ENCODE assay signal across 8 cellular contexts in the genomic region with DNA sequence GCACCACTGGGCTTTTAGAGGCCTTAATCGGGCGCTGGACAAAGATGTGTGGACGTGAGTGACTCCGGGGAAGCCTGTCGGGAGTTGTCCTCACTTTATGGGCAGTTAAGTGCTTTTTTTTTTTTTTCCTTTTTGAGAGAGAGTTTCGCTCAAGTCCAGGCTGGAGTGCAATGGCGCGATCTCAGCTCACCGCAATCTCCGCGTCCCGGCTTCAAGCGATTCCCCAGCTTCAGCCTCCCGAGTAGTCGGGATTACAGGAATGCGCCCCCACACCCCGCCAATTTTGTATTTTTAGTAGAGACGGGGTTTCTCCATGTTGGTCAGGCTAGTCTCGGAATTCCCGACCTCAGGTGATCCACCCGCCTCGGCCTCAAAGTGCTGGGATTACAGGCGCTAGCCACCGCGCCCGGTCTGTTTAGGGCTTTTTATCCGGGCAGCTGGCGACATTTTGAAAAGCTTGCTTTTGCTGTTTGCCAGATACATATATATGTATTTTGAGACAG. TPM values are rescaled to one million over a fixed set of nuclear protein-coding genes. Genes with fewer than 3 reads are reported as not detected.
DNase-seq lines count a peak whose midpoint lies in the region; ATAC-seq lines count a peak whose summit lies in the region.

No MANE protein-coding gene starts in this region.

- H3K4me3 Mint-ChIP-seq in activated CD4-positive, alpha-beta memory T cell treated with anti-CD3 and anti-CD28 coated beads for 36 hours: peak overlapping the region; percentile 89

- H3K27ac Mint-ChIP-seq in activated CD4-positive, alpha-beta memory T cell treated with anti-CD3 and anti-CD28 coated beads for 36 hours: no peak overlapping the region

- no peak overlapping the region for H3K27ac ChIP-seq in right cardiac atrium (ENCODE audit: low read length)
- no peak overlapping the region for H3K27ac ChIP-seq in skeletal muscle tissue (ENCODE audit: low read depth, low read length)

- H3K4me1 ChIP-seq in right cardiac atrium (ENCODE audit: control insufficient read depth, insufficient read depth, low read length) (no peaks in the 10 kb centered on the region), skeletal muscle tissue (ENCODE audit: control insufficient read depth in 3 of 3, insufficient read depth in 3 of 3, low read length in 3 of 3) (peaks cover 2 to 9% (median 5%) of the 10 kb centered on the region in 3 donors)

- H3K9me3 ChIP-seq in right cardiac atrium (ENCODE audit: control insufficient read depth, low read length) (no peaks in the 10 kb centered on the region), skeletal muscle tissue (ENCODE audit: control insufficient read depth in 3 of 3, low read length in 3 of 3) (no peaks in the 10 kb centered on the region)

- POLR2A ChIA-PET in activated CD4-positive, alpha-beta memory T cell treated with anti-CD3 and anti-CD28 coated beads for 36 hours (lab: Charles Lee): interaction anchor here (0.6 to 1.3 kb wide), 2 partner anchors 122 to 250 kb away, joined by 3 to 4 read pairs; a partner anchor contains a TSS

- peaks cover 22% of the 10 kb centered on the region for H3K4me1 Mint-ChIP-seq in activated CD4-positive, alpha-beta memory T cell treated with anti-CD3 and anti-CD28 coated beads for 36 hours (ENCODE audit: low read depth)

- H3K9me3 Mint-ChIP-seq in activated CD4-positive, alpha-beta memory T cell treated with anti-CD3 and anti-CD28 coated beads for 36 hours: no peaks in the 10 kb centered on the region

- peak overlapping the region; percentile 100 for H3K4me3 ChIP-seq in H7 (ENCODE audit: insufficient read depth, low read depth, low read length)
- H3K4me3 ChIP-seq in right cardiac atrium (ENCODE audit: low read length): peak overlapping the region; percentile 88
- peak overlapping the region; percentile 54 to 81 (median 68) for H3K4me3 ChIP-seq in skeletal muscle tissue (ENCODE audit: low read length in 3 of 3)

- H3K36me3 ChIP-seq in H7 (replicated peaks; ENCODE audit: control insufficient read depth, insufficient read depth, low read length) (no peaks in the 10 kb centered on the region; the same call in 1 of the 2 replicates), skeletal muscle tissue (ENCODE audit: control insufficient read depth in 3 of 3, insufficient read depth in 3 of 3, low read length in 3 of 3) (no peaks in the 10 kb centered on the region)

- intact Hi-C loops in activated CD4-positive, alpha-beta memory T cell treated with anti-CD3 and anti-CD28 coated beads for 36 hours (cut with micrococcal nuclease): no loop called here
- intact Hi-C loops in right cardiac atrium (cut with DNase I): loop anchor here in 1 of 4 donors (10.0 kb wide), 1 partner anchor 320 kb away; no protein-coding TSS in a partner anchor

- peaks cover 15% of the 10 kb centered on the region for H3K36me3 Mint-ChIP-seq in activated CD4-positive, alpha-beta memory T cell treated with anti-CD3 and anti-CD28 coated beads for 36 hours

- H3K9ac ChIP-seq in skeletal muscle tissue (ENCODE audit: low read depth in 1 of 3, low read length in 3 of 3): peak overlapping the region; percentile 45 to 59 (median 57)

- no peaks in the 10 kb centered on the region for H3K27me3 Mint-ChIP-seq in activated CD4-positive, alpha-beta memory T cell treated with anti-CD3 and anti-CD28 coated beads for 36 hours

- no peaks in the 10 kb centered on the region for H3K27me3 ChIP-seq in H7 (ENCODE audit: control insufficient read depth, insufficient read depth, low read length)
- no peaks in the 10 kb centered on the region for H3K27me3 ChIP-seq in right cardiac atrium (ENCODE audit: control insufficient read depth, insufficient read depth)
- H3K27me3 ChIP-seq in skeletal muscle tissue (ENCODE audit: control insufficient read depth in 3 of 3, insufficient read depth in 3 of 3, low read length in 3 of 3): no peaks in the 10 kb centered on the region

- DNase-seq in H7: peak; percentile 28
- DNase-seq in activated CD4-positive, alpha-beta memory T cell treated with anti-CD3 and anti-CD28 coated beads for 36 hours: no peak
- DNase-seq in right cardiac atrium: peak in 1 of 3 donors; percentile 45
- DNase-seq in LoVo (ENCODE audit: low spot score): no peak
- DNase-seq in ACHN: no peak

- ATAC-seq in right cardiac atrium (no peak), HG02840 (IDR thresholded peaks at IDR 0.05; ENCODE audit: low FRiP score, unreplicated experiment) (no peak), GM21390 (IDR thresholded peaks at IDR 0.05; ENCODE audit: unreplicated experiment) (no peak)

- WGBS in right cardiac atrium: 29% methylated on average over 28 of the region's 28 CpGs

- in situ Hi-C loops in ACHN (cut with HindIII; ENCODE audit: low pct_ligation_motif_present, low pct_unique_long_range_greater_than_20kb, low sequenced_read_pairs): no loop called here

- CTCF ChIA-PET in activated CD4-positive, alpha-beta memory T cell treated with anti-CD3 and anti-CD28 coated beads for 36 hours (lab: Charles Lee): interaction anchor here (1.4 to 2.2 kb wide), 2 partner anchors 16 to 122 kb away, joined by 4 to 6 read pairs; no protein-coding TSS in a partner anchor

RNA-seq across cellular contexts. Expression of a gene that starts 1.5 kb away (rescaled TPM):
- 152 and 192 TPM in 2 replicates for total RNA-seq in H7 (2014; rRNA removed; shearing (Covaris generic))
- 100 to 1,000 TPM; 131 to 140 TPM for total RNA-seq in activated CD4-positive, alpha-beta memory T cell treated with anti-CD3 and anti-CD28 coated beads for 36 hours
- 10 to 100 TPM; 22.1 to 26.1 (median 25.2) TPM for total RNA-seq in right cardiac atrium
- polyA plus RNA-seq in right cardiac atrium: 6.5 TPM
- 33.4 TPM for total RNA-seq in skeletal muscle tissue
